1 cellular context compared by ENCODE assay signal in genomic region chr10:93893646-93894515, GRCh38.
TF ChIP-seq lines count a peak whose summit lies in the region.

Gene SLC35G1, plus strand, starts transcription at chr10:93893978. Its CDS starts 56 bp downstream, at chr10:93894034.

TF ChIP-seq in GM12878, 131 proteins besides CTCF, POLR2A, EP300 and RAD21 (continued from another document):
- TF ChIP-seq BCL3 (IDR thresholded peaks at IDR 0.05; ENCODE audit: borderline replicate concordance, insufficient read depth, low read depth, low read length, poor library complexity, severe bottlenecking) (no peak), EED (IDR thresholded peaks at IDR 0.05; ENCODE audit: low read depth) (peak; percentile 6; the same call in 1 of the 2 replicates), GATAD2B (conservative IDR thresholded peaks at IDR 0.05; ENCODE audit: low read depth) (peak; percentile 94), DPF2 (IDR thresholded peaks at IDR 0.05) (peak; percentile 85), MYC (IDR thresholded peaks at IDR 0.05; ENCODE audit: insufficient read depth, insufficient read length, insufficient replicate concordance, low read length, severe bottlenecking) (peak; percentile 68), YY1 (IDR thresholded peaks at IDR 0.05; ENCODE audit: low read depth, low read length) (peak; percentile 77), RB1 (IDR thresholded peaks at IDR 0.05; ENCODE audit: borderline replicate concordance) (peak; percentile 84; the same call in 1 of the 2 replicates), TCF3 (IDR thresholded peaks at IDR 0.05; ENCODE audit: borderline replicate concordance, insufficient read depth, low read depth, low read length) (peak; percentile 67; the same call in 1 of the 2 replicates), NFXL1 (IDR thresholded peaks at IDR 0.05; ENCODE audit: borderline replicate concordance) (no peak), TBL1XR1 (IDR thresholded peaks at IDR 0.05; ENCODE audit: low read depth, low read length) (no peak), YBX1 (IDR thresholded peaks at IDR 0.05) (no peak), HDAC6 (IDR thresholded peaks at IDR 0.05; ENCODE audit: unreplicated experiment) (peak; percentile 58), ZBED1 (IDR thresholded peaks at IDR 0.05; ENCODE audit: borderline replicate concordance) (no peak), TAF1 (IDR thresholded peaks at IDR 0.05; ENCODE audit: borderline replicate concordance, low read depth, low read length) (peak; percentile 56; the same call in 1 of the 2 replicates)
